Comparison of ENCODE assay signal across 9 cellular contexts in genomic region chr20:3794701-3795420, GRCh38. TPM values are rescaled to one million over a fixed set of nuclear protein-coding genes. Genes with fewer than 3 reads are reported as not detected.
DNase-seq lines count a peak whose midpoint lies in the region; ATAC-seq, FAIRE-seq and TF ChIP-seq lines count a peak whose summit lies in the region.
"Had no signal": no experiment of that assay in that cellular context is flagged by ENCODE, and none has a peak within 500 bp of the region (broad histone marks: within the 10 kb centered on the region; RNA-seq: fewer than 3 reads in every experiment).

No MANE protein-coding gene starts in this region.

- H3K4me1 ChIP-seq in skeletal muscle satellite cell (ENCODE audit: control insufficient read depth, insufficient read depth, low read length) = peaks cover 33% of the 10 kb centered on the region

- H3K4me3 ChIP-seq in GM08714 (ENCODE audit: low read length) (peak overlapping the region; percentile 71; the same call in 1 of the 2 replicates), foreskin fibroblast (ENCODE audit: low read depth in 1 of 2, low read length in 2 of 2) (peak overlapping the region; percentile 70 to 78), skeletal muscle satellite cell (ENCODE audit: low read length) (peak overlapping the region; percentile 70)

- H3K9ac ChIP-seq in skeletal muscle satellite cell (ENCODE audit: low read depth, low read length) = peak overlapping the region; percentile 84

- peaks cover 23% of the 10 kb centered on the region for H3K36me3 ChIP-seq in skeletal muscle satellite cell (ENCODE audit: insufficient read depth, low read length)

- TF ChIP-seq CTCF in VCaP (conservative IDR thresholded peaks at IDR 0.05) (no peak), foreskin fibroblast (IDR thresholded peaks at IDR 0.05; ENCODE audit: low read depth, low read length) (no peak)

- no peak for ATAC-seq in HG03457 (IDR thresholded peaks at IDR 0.05; ENCODE audit: unreplicated experiment)

- no peak for FAIRE-seq in HTR-8/SVneo (lab: Jason Lieb, UNC)

- H3K4me2 ChIP-seq in skeletal muscle satellite cell (ENCODE audit: low read length) = peak overlapping the region; percentile 87

- H3K9me3 ChIP-seq in skeletal muscle satellite cell (replicated peaks; ENCODE audit: low read length) = no peaks in the 10 kb centered on the region

- no peaks in the 10 kb centered on the region for H3K27me3 ChIP-seq in skeletal muscle satellite cell (ENCODE audit: control insufficient read depth, insufficient read depth, low read length)

- DNase-seq in foreskin fibroblast (no peak), foreskin melanocyte (no peak), HTR-8/SVneo (ENCODE audit: insufficient read length, low spot score) (no peak)
- DNase-seq in activated effector memory CD4-positive, alpha-beta T cell treated with Interleukin-2 at 50 U/mL for 16 hours = no peak
- DNase-seq: NCI-H1436 treated with DMSO at 0.1 percent for 48 hours had no signal

- H3K27ac ChIP-seq in VCaP = peak overlapping the region; percentile 92

RNA-seq across cellular contexts. Expression of gene CDC25B, which starts 1.2 kb away (rescaled TPM):
- total RNA-seq in skeletal muscle satellite cell (2012; rRNA removed) = 26.6 and 32.2 TPM in 2 replicates

RNA-seq across cellular contexts. Expression of gene CENPB, which starts 8.3 kb away (rescaled TPM):
- total RNA-seq in skeletal muscle satellite cell (2012; rRNA removed) = 125 and 146 TPM in 2 replicates

RNA-seq across cellular contexts. Expression of gene SPEF1, which starts 13.6 kb away (rescaled TPM):
- not detected in 2 replicates for total RNA-seq in skeletal muscle satellite cell (2012; rRNA removed)

RNA-seq across cellular contexts. Expression of gene AP5S1, which starts 25.5 kb away (rescaled TPM):
- total RNA-seq in skeletal muscle satellite cell (2012; rRNA removed) = 20.5 and 22.1 TPM in 2 replicates

RNA-seq across cellular contexts. Expression of gene ADISSP, which starts 27.3 kb away (rescaled TPM):
- 43.9 and 63.1 TPM in 2 replicates for total RNA-seq in skeletal muscle satellite cell (2012; rRNA removed)
